In the genomic region with DNA sequence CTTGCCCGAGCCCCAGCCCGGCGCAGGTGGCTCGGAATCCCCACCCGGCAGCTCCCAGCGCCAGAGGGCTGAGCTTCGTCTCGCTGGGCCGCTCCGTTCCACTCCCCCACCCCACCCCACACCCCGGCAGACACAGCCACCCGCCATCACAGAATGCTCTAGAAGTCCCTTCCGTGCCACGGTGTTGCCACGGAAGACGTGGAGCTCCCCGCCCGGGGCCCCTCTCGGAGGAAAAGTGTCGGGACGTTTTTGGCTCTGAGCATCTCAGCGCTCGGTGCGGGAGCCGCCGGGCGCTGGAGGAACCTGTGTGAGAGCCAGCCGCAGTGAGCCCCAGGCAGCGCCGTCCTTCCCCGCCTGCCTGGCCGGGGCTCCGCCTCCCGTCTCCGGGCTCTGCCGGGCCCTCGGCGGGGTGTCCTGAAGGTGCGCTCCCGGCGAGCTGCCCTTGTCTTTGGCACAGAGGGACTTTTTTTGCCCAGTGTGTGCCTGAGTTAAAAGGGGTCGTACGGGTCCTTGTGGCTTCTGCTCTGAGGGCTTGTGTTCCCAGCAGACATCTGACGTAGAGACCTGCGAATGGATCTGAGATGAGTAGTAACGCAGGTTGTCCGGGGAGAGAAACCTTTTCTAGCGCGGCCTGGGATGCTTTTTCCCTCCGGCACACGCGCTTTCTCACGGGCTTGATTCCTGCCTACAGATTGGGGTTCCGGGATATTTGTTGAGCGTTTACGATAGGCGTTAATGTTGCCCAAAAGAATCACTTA, we compare ENCODE assay signal across 8 cellular contexts.
DNase-seq lines count a peak whose midpoint lies in the region; ATAC-seq, FAIRE-seq and TF ChIP-seq lines count a peak whose summit lies in the region.

No MANE protein-coding gene starts in this region.

- H3K4me3 ChIP-seq in AG10803 (ENCODE audit: low read length) (peak overlapping the region; percentile 84), epithelial cell of esophagus (ENCODE audit: low read length) (peak overlapping the region; percentile 74), mucosa of rectum (ENCODE audit: low read length in 2 of 2) (peak overlapping the region; percentile 88)

- TF ChIP-seq CTCF in AG10803 (conservative IDR thresholded peaks at IDR 0.05; ENCODE audit: low read length) (no peak), epithelial cell of esophagus (IDR thresholded peaks at IDR 0.05; ENCODE audit: insufficient read depth, low read depth, low read length, missing control alignments) (no peak)

- no peaks in the 10 kb centered on the region for H3K27me3 ChIP-seq in mucosa of rectum (ENCODE audit: control insufficient read depth in 2 of 2, insufficient read depth in 2 of 2, low read length in 2 of 2)

- FAIRE-seq in GM19239 (lab: Jason Lieb, UNC) = peak; percentile 88

- H3K9ac ChIP-seq in mucosa of rectum (ENCODE audit: low read depth in 1 of 2, low read length in 2 of 2) = peak overlapping the region; percentile 88

- H3K27ac ChIP-seq in mucosa of rectum (ENCODE audit: low read depth in 2 of 2, low read length in 2 of 2) = peak overlapping the region; percentile 94 to 95

- no peak for ATAC-seq in HG02885 (IDR thresholded peaks at IDR 0.05; ENCODE audit: poor library complexity, unreplicated experiment)

- H3K9me3 ChIP-seq in mucosa of rectum (ENCODE audit: control insufficient read depth in 2 of 2, low read length in 2 of 2) = no peaks in the 10 kb centered on the region

- peaks cover 11 to 17% of the 10 kb centered on the region in 2 donors for H3K4me1 ChIP-seq in mucosa of rectum (ENCODE audit: control insufficient read depth in 2 of 2, insufficient read depth in 2 of 2, low read length in 2 of 2)

- no peaks in the 10 kb centered on the region for H3K36me3 ChIP-seq in mucosa of rectum (ENCODE audit: control insufficient read depth in 2 of 2, insufficient read depth in 2 of 2, low read length in 2 of 2)

- DNase-seq in AG10803 (ENCODE audit: low read depth) = peak; percentile 42
- DNase-seq in GM19239 (ENCODE audit: insufficient read length, low spot score) = no peak
- peak; percentile 47 for DNase-seq in NCI-H510A (lab: John Stamatoyannopoulos, UW)
- DNase-seq in activated T-cell treated with anti-CD3 and anti-CD28 coated beads for 24 hours (ENCODE audit: low read depth) = peak; percentile 43
- peak; percentile 72 for DNase-seq in epithelial cell of esophagus (ENCODE audit: low read depth)
- DNase-seq in stimulated activated CD8-positive, alpha-beta memory T cell treated with anti-CD3 and anti-CD28 coated beads, Interleukin-4, amount 100 ng/mL, for 4 hours (ENCODE audit: low read depth in 2 of 2, low spot score in 1 of 2) = peak; percentile 25 to 40
